Comparison of ENCODE assay signal across 8 cellular contexts in the genomic region with DNA sequence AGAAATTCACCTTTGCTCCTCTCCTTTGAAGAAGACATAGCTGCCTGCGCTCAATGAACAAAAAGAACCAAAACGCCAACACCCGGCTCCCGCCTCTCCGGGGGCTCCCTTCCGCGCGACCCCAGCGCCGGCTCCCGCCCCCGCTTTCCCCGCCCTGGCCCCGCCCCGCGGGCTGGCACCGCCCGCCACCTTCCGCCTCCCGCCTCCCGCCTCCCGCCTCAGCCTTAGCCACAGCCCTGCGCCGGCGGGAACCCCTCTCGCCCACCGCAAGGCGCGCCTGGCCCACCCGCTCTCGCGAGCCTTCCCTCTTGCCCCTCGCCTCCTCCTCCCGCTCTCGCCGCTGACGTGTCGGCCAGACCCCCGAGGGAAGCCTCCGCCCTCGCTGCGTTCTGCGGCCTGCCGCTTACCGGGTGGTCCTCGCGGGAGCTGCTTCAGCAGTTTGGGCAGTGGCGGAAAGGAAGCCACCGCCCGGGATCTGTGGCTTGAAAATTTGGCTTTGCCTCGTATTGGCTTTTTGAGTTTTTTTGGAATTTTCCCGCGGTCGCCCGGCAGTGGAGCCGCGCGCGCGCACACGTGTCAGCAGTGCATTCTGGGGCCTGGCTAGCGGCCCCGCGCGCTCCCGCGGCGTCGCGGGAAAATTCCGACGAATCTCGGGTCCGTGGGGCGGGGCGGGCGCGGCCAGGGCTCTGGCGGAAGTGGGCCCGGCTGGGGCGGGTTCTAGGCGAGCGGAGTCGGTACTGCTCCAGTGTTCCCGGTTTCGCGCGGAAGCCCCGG. TPM values are rescaled to one million over a fixed set of nuclear protein-coding genes. Genes with fewer than 3 reads are reported as not detected.
DNase-seq lines count a peak whose midpoint lies in the region; ATAC-seq, FAIRE-seq and TF ChIP-seq lines count a peak whose summit lies in the region.

A gene with protein sequence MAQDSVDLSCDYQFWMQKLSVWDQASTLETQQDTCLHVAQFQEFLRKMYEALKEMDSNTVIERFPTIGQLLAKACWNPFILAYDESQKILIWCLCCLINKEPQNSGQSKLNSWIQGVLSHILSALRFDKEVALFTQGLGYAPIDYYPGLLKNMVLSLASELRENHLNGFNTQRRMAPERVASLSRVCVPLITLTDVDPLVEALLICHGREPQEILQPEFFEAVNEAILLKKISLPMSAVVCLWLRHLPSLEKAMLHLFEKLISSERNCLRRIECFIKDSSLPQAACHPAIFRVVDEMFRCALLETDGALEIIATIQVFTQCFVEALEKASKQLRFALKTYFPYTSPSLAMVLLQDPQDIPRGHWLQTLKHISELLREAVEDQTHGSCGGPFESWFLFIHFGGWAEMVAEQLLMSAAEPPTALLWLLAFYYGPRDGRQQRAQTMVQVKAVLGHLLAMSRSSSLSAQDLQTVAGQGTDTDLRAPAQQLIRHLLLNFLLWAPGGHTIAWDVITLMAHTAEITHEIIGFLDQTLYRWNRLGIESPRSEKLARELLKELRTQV (minus strand): TSS at position 591 of the 774 bp plus-strand sequence. CDS start 68,418 bp downstream, outside the sequence.

- H3K4me1 Mint-ChIP-seq in activated naive CD8-positive, alpha-beta T cell treated with anti-CD3 and anti-CD28 coated beads for 36 hours = peaks cover 26% of the 10 kb centered on the region

- H3K9me3 Mint-ChIP-seq in activated naive CD8-positive, alpha-beta T cell treated with anti-CD3 and anti-CD28 coated beads for 36 hours = no peaks in the 10 kb centered on the region

- H3K27ac ChIP-seq in SU-DHL-6 (ENCODE audit: low read depth, low read length) = peak within 1 kb of the TSS; percentile 93
- H3K27ac ChIP-seq in pancreas = peak within 1 kb of the TSS; percentile 82 to 97 (median 90)
- peak within 1 kb of the TSS; percentile 70 to 96 (median 90) for H3K27ac ChIP-seq in thyroid gland

- DNase-seq in GM10266 (ENCODE audit: extremely low spot score) (peak; percentile 89), NCI-H1092 treated with DMSO at 0.1 percent for 48 hours (lab: John Stamatoyannopoulos, UW) (peak; percentile 97), Right ventricle myocardium superior (peak; percentile 97), pancreas (peak; percentile 89 to 97 (median 91)), thyroid gland (peak; percentile 95 to 96)
- DNase-seq in activated naive CD8-positive, alpha-beta T cell treated with anti-CD3 and anti-CD28 coated beads for 36 hours = peak; percentile 91

- peak within 1 kb of the TSS; percentile 94 for H3K4me2 ChIP-seq in SU-DHL-6 (ENCODE audit: low read depth, low read length, poor library complexity, severe bottlenecking)

- H3K4me3 ChIP-seq in SU-DHL-6 (ENCODE audit: insufficient read depth, low read length, poor library complexity, severe bottlenecking) = peak within 1 kb of the TSS; percentile 90
- H3K4me3 ChIP-seq in pancreas = peak within 1 kb of the TSS; percentile 96 to 100 (median 98)
- H3K4me3 ChIP-seq in thyroid gland (replicated peaks in 1 of 3) = peak within 1 kb of the TSS; percentile 81 to 93 (median 86)

- no peak for FAIRE-seq in pancreas (lab: Jason Lieb, UNC)

- H3K4me1 ChIP-seq in pancreas (peaks cover 0 to 10% (median 6%) of the 10 kb centered on the region in 3 donors), thyroid gland (peaks cover 0 to 7% of the 10 kb centered on the region in 2 donors)

- TF ChIP-seq CTCF in GM10266 (IDR thresholded peaks at IDR 0.05; ENCODE audit: control insufficient read depth, insufficient read depth, low read depth, missing control alignments) (no peak), SU-DHL-6 (IDR thresholded peaks at IDR 0.05; ENCODE audit: insufficient read depth, low read length, poor library complexity, severe bottlenecking) (no peak), pancreas (IDR thresholded peaks at IDR 0.05) (no peak), thyroid gland (IDR thresholded peaks at IDR 0.05) (no peak)

- peak within 1 kb of the TSS; percentile 91 for H3K4me3 Mint-ChIP-seq in activated naive CD8-positive, alpha-beta T cell treated with anti-CD3 and anti-CD28 coated beads for 36 hours

- no peaks in the 10 kb centered on the region for H3K9me3 ChIP-seq in SU-DHL-6 (ENCODE audit: insufficient read depth, low read length)
- no peaks in the 10 kb centered on the region for H3K9me3 ChIP-seq in pancreas
- H3K9me3 ChIP-seq in thyroid gland = no peaks in the 10 kb centered on the region

- peak within 1 kb of the TSS; percentile 99 for H2AFZ ChIP-seq in SU-DHL-6 (ENCODE audit: low read depth, low read length, severe bottlenecking)

- intact Hi-C loops in Right ventricle myocardium superior (cut with DNase I) = loop anchor here (10.0 kb wide), 1 partner anchor 197 kb away; a partner anchor contains a TSS
- intact Hi-C loops in pancreas (cut with DNase I) = no loop called here
- intact Hi-C loops in thyroid gland (cut with DNase I) = no loop called here

- H3K9ac ChIP-seq in SU-DHL-6 (ENCODE audit: low read length) = peak within 1 kb of the TSS; percentile 98

- 0 to 1% methylated on average over 68 to 89 of the region's 89 CpGs for WGBS in pancreas, 2 donors
- WGBS in thyroid gland, 2 donors = 0% methylated on average over 22 to 69 of the region's 89 CpGs

- TF ChIP-seq POLR2A in thyroid gland (IDR thresholded peaks at IDR 0.05) = peak in 1 of 2 donors; percentile 54

- peaks cover 14% of the 10 kb centered on the region; the same call in 1 of the 2 replicates for H3F3A ChIP-seq in SU-DHL-6 (ENCODE audit: insufficient read depth)

- peak within 1 kb of the TSS; percentile 95 for H3K27ac Mint-ChIP-seq in activated naive CD8-positive, alpha-beta T cell treated with anti-CD3 and anti-CD28 coated beads for 36 hours

- H3K27me3 ChIP-seq in SU-DHL-6 (ENCODE audit: low read length) (no peaks in the 10 kb centered on the region), pancreas (no peaks in the 10 kb centered on the region), thyroid gland (no peaks in the 10 kb centered on the region)

- ATAC-seq in HG02588 (IDR thresholded peaks at IDR 0.05; ENCODE audit: unreplicated experiment) = peak; percentile 80
- peak; percentile 98 for ATAC-seq in Right ventricle myocardium superior (ENCODE audit: poor library complexity)
- peak; percentile 88 to 95 (median 93) for ATAC-seq in pancreas

- peaks cover 19% of the 10 kb centered on the region; the same call in 1 of the 2 replicates for H3K79me2 ChIP-seq in SU-DHL-6 (ENCODE audit: insufficient read depth, low read length)

- no peaks in the 10 kb centered on the region for H3K9me2 ChIP-seq in SU-DHL-6 (replicated peaks; ENCODE audit: insufficient read depth, low read length)

- no peaks in the 10 kb centered on the region for H3K36me3 ChIP-seq in SU-DHL-6 (ENCODE audit: low read length)
- no peaks in the 10 kb centered on the region for H3K36me3 ChIP-seq in pancreas
- H3K36me3 ChIP-seq in thyroid gland = no peaks in the 10 kb centered on the region

- H3K36me3 Mint-ChIP-seq in activated naive CD8-positive, alpha-beta T cell treated with anti-CD3 and anti-CD28 coated beads for 36 hours = peaks cover 6% of the 10 kb centered on the region

- H3K27me3 Mint-ChIP-seq in activated naive CD8-positive, alpha-beta T cell treated with anti-CD3 and anti-CD28 coated beads for 36 hours = peaks cover 13% of the 10 kb centered on the region

- 0 out of 2 replicates have a peak, but pooled peaks cover 4% of the 10 kb centered on the region for H4K20me1 ChIP-seq in SU-DHL-6 (ENCODE audit: low read depth, low read length)

RNA-seq across cellular contexts. Expression of the gene that starts here (rescaled TPM):
- 10 to 100 TPM; 16.0 to 16.5 TPM for total RNA-seq in activated naive CD8-positive, alpha-beta T cell treated with anti-CD3 and anti-CD28 coated beads for 36 hours
- total RNA-seq in Right ventricle myocardium superior (4.6 TPM), pancreas (1 to 10 TPM; 4.1 to 9.9 (median 5.1) TPM), thyroid gland (10 to 100 TPM; 13.9 to 15.0 (median 14.2) TPM)
- 1 to 10 TPM; 3.8 to 4.1 TPM for polyA plus RNA-seq in pancreas

Comparison
In these comparisons a context has a peak if more than half of its experiments do, and no peak if none do; other contexts are left out.
1. Peak in every context shown above with its lines: DNase-seq, ATAC-seq, H3K4me3 ChIP-seq and H3K27ac ChIP-seq.